ENCODE assay signal across 14 cellular contexts in genomic region chr6:170297577-170298330, GRCh38. TPM values are rescaled to one million over a fixed set of nuclear protein-coding genes. Genes with fewer than 3 reads are reported as not detected.
A peak's percentile ranks its signal among the peaks of the same experiment; 100 is the strongest.
DNase-seq lines count a peak whose midpoint lies in the region; ATAC-seq and TF ChIP-seq lines count a peak whose summit lies in the region.
"Had no signal": no experiment of that assay in that cellular context is flagged by ENCODE, and none has a peak within 500 bp of the region (broad histone marks: within the 10 kb centered on the region; RNA-seq: fewer than 3 reads in every experiment).

No MANE protein-coding gene starts in this region.

- H3K36me3 Mint-ChIP-seq in type B pancreatic cell = peaks cover 12% of the 10 kb centered on the region

- H3K27me3 ChIP-seq in right atrium auricular region (peaks cover 0 to 6% of the 10 kb centered on the region in 2 donors), SJCRH30 (peaks cover 34% of the 10 kb centered on the region; the same call in 1 of the 2 replicates)

- no peak for ATAC-seq in GM19351 (IDR thresholded peaks at IDR 0.05; ENCODE audit: unreplicated experiment)
- no peak for ATAC-seq in HG03175 (IDR thresholded peaks at IDR 0.05; ENCODE audit: unreplicated experiment)

- intact Hi-C loops in cardiac septum (cut with DNase I) = no loop called here

- H3K9me3 ChIP-seq in right atrium auricular region (no peaks in the 10 kb centered on the region), SJCRH30 (replicated peaks) (no peaks in the 10 kb centered on the region)
- H3K9me3 ChIP-seq: left ventricle myocardium inferior had no signal

- DNase-seq in right atrium auricular region (ENCODE audit: low spot score) (peak; percentile 5), cardiac septum (ENCODE audit: low spot score) (no peak), myocyte (ENCODE audit: low read depth) (peak; percentile 46), type B pancreatic cell (ENCODE audit: extremely low spot score, unreplicated experiment) (no peak), SJCRH30 (no peak)
- DNase-seq: activated CD4-positive, alpha-beta T cell treated with anti-CD3 and anti-CD28 coated beads, Interleukin-2, amount 50 U/mL, for 48 hours; CD8-positive, alpha-beta memory T cell; left ventricle myocardium inferior; NCI-H1694; RPMI8226; SW 1271 had no signal

- H3K27me3 Mint-ChIP-seq in type B pancreatic cell = peaks cover 69% of the 10 kb centered on the region

- peaks cover 19% of the 10 kb centered on the region for H3K4me1 Mint-ChIP-seq in type B pancreatic cell (ENCODE audit: unreplicated experiment)

- no peak overlapping the region for H3K27ac ChIP-seq in right atrium auricular region
- peak overlapping the region; percentile 32 for H3K27ac ChIP-seq in cingulate gyrus (ENCODE audit: low read depth, low read length)
- no peak overlapping the region for H3K27ac ChIP-seq in SJCRH30
- H3K27ac ChIP-seq: left ventricle myocardium inferior had no signal

- TF ChIP-seq CTCF in right atrium auricular region (IDR thresholded peaks at IDR 0.05) (no peak), type B pancreatic cell (conservative IDR thresholded peaks at IDR 0.05) (no peak)

- H3K9me3 Mint-ChIP-seq in type B pancreatic cell = peaks cover 7% of the 10 kb centered on the region

- H3K4me3 ChIP-seq in right atrium auricular region (no peak overlapping the region), SJCRH30 (no peak overlapping the region)

- H3K36me3 ChIP-seq in right atrium auricular region = no peaks in the 10 kb centered on the region
- no peaks in the 10 kb centered on the region for H3K36me3 ChIP-seq in SJCRH30
- H3K36me3 ChIP-seq: left ventricle myocardium inferior had no signal

- no peak overlapping the region for H3K27ac Mint-ChIP-seq in type B pancreatic cell
- H3K27ac Mint-ChIP-seq: CD8-positive, alpha-beta memory T cell had no signal

- peak overlapping the region; percentile 55 for H3K4me3 Mint-ChIP-seq in type B pancreatic cell

- H3K4me1 ChIP-seq in right atrium auricular region (peaks cover 0 to 32% of the 10 kb centered on the region in 2 donors), SJCRH30 (peaks cover 28% of the 10 kb centered on the region)

RNA-seq across cellular contexts. Expression of gene DLL1, which starts 6.9 kb away (rescaled TPM):
- total RNA-seq in right atrium auricular region (10 to 100 TPM; 11.2 to 22.0 TPM), cardiac septum (6.4 TPM), myocyte (38.7 and 71.8 TPM in 2 replicates), type B pancreatic cell (ENCODE audit: low replicate concordance) (4.2 and 11.7 TPM in 2 replicates)
- polyA plus RNA-seq in myocyte (2012) = 9.8 TPM
- total RNA-seq in SJCRH30 (2014; rRNA removed; shearing (Covaris generic)) = 12.6 and 13.6 TPM in 2 replicates

RNA-seq across cellular contexts. Expression of gene FAM120B, which starts 8.8 kb away (rescaled TPM):
- total RNA-seq in right atrium auricular region (10 to 100 TPM; 14.7 to 18.6 TPM), cardiac septum (27.4 TPM), myocyte (14.9 and 18.1 TPM in 2 replicates), type B pancreatic cell (ENCODE audit: low replicate concordance) (37.7 and 40.5 TPM in 2 replicates)
- 18.8 TPM for polyA plus RNA-seq in myocyte (2012)
- 19.6 and 21.4 TPM in 2 replicates for total RNA-seq in SJCRH30 (2014; rRNA removed; shearing (Covaris generic))

Comparison
In these comparisons a context has a peak if more than half of its experiments do, and no peak if none do; other contexts are left out.
1. DNase-seq: peak in right atrium auricular region (single experiment) and myocyte (single experiment); none in cardiac septum (single experiment), type B pancreatic cell (single experiment) and SJCRH30 (0 of 2).